In the genomic region with DNA sequence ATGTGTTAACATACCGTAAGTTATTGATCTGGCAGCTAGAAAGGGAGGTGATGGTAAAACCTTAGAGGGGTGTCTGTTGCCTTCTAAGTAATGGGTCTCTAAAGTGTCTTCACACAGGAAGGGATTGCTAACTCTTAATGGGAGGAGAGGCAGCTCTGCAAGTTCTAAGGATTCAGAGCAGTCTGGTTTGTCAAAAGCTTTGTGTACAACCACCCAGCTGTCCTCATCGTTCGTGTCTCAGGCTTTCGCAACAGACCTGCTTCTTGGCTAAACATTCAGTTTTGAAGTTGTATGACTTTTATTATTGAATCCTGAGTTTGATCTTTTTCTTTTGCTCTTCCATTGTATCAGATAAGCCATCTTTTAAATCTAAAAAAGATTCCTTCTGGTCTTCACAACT, we compare ENCODE assay signal across 26 cellular contexts.
"Had no signal": no experiment of that assay in that cellular context is flagged by ENCODE, and none has a peak within 500 bp of the region (broad histone marks: within the 10 kb centered on the region; RNA-seq: fewer than 3 reads in every experiment).

No MANE protein-coding gene starts in this region.

- H3K4me1 Mint-ChIP-seq: immature natural killer cell; mesothelial cell of epicardium; naive B cell; natural killer cell; nephron progenitor cell; stimulated activated memory B cell treated with anti-CD40 and anti-IgM and Interleukin-4, amounts not matched to agents 10 μg/mL and 1 μg/mL and 100 μg/mL, for 72 hours; stimulated activated naive CD8-positive, alpha-beta T cell treated with anti-CD3 and anti-CD28 coated beads, Interleukin-15, amount 100 ng/mL, for 72 hours had no signal

- H3K4me1 ChIP-seq: left lung, pancreas, prostate gland, right lobe of liver, tibial nerve, uterus had no signal

- H3K9me3 ChIP-seq: pancreas, prostate gland, right lobe of liver, tibial nerve, uterus had no signal

- H3K36me3 ChIP-seq: left lung, pancreas, prostate gland, right lobe of liver, tibial nerve, uterus had no signal

- H3K27me3 ChIP-seq: left lung, pancreas, right lobe of liver, tibial nerve, uterus had no signal

- H3K4me2 ChIP-seq: smooth muscle cell had no signal

- DNase-seq: hypothalamus; immature natural killer cell; kidney; left colon; left lung; naive B cell; natural killer cell; nephron progenitor cell; pancreas; retina; right lobe of liver; stimulated activated CD4-positive, alpha-beta T cell treated with anti-CD3 and anti-CD28 coated beads, Interleukin-1b, Interleukin-23, amount 100 ng/mL, for 48 hours; stimulated activated CD4-positive, alpha-beta T cell treated with anti-CD3 and anti-CD28 coated beads, Interleukin-2, amount 100 ng/mL, for 48 hours; stimulated activated CD4-positive, alpha-beta T cell treated with anti-CD3 and anti-CD28 coated beads, Interleukin-4, amount 100 ng/mL, for 4 hours; stimulated activated CD8-positive, alpha-beta memory T cell treated with anti-CD3 and anti-CD28 coated beads, Interleukin-4, amount 100 ng/mL, for 48 hours; stimulated activated naive CD4-positive, alpha-beta T cell treated with Interleukin-2 at 50 U/mL for 16 hours; stimulated activated naive CD8-positive, alpha-beta T cell treated with anti-CD3 and anti-CD28 coated beads, Interleukin-15, amount 100 ng/mL, for 72 hours; substantia nigra; uterus had no signal

- H3K27me3 Mint-ChIP-seq: naive B cell; stimulated activated memory B cell treated with anti-CD40 and anti-IgM and Interleukin-4, amounts not matched to agents 10 μg/mL and 1 μg/mL and 100 μg/mL, for 72 hours; stimulated activated naive CD8-positive, alpha-beta T cell treated with anti-CD3 and anti-CD28 coated beads, Interleukin-15, amount 100 ng/mL, for 72 hours; type B pancreatic cell had no signal

- ATAC-seq: left colon; left lung; natural killer cell; pancreas; right lobe of liver; stimulated activated memory B cell treated with anti-CD40 and anti-IgM and Interleukin-4, amounts not matched to agents 10 μg/mL and 1 μg/mL and 100 μg/mL, for 72 hours; stimulated activated naive CD8-positive, alpha-beta T cell treated with anti-CD3 and anti-CD28 coated beads, Interleukin-15, amount 100 ng/mL, for 72 hours had no signal

- H3K27ac Mint-ChIP-seq: immature natural killer cell; mesothelial cell of epicardium; naive B cell; natural killer cell; nephron progenitor cell; stimulated activated memory B cell treated with anti-CD40 and anti-IgM and Interleukin-4, amounts not matched to agents 10 μg/mL and 1 μg/mL and 100 μg/mL, for 72 hours; stimulated activated naive CD8-positive, alpha-beta T cell treated with anti-CD3 and anti-CD28 coated beads, Interleukin-15, amount 100 ng/mL, for 72 hours; type B pancreatic cell had no signal

- H3K36me3 Mint-ChIP-seq: immature natural killer cell; mesothelial cell of epicardium; naive B cell; natural killer cell; stimulated activated memory B cell treated with anti-CD40 and anti-IgM and Interleukin-4, amounts not matched to agents 10 μg/mL and 1 μg/mL and 100 μg/mL, for 72 hours; type B pancreatic cell had no signal

- H3K27ac ChIP-seq: left lung, pancreas, prostate gland, right lobe of liver, tibial nerve, uterus had no signal

- H3K4me3 ChIP-seq: left lung, lung, pancreas, prostate gland, right lobe of liver, smooth muscle cell, tibial nerve, uterus had no signal

- H3K4me3 Mint-ChIP-seq: immature natural killer cell; mesothelial cell of epicardium; naive B cell; natural killer cell; nephron progenitor cell; stimulated activated memory B cell treated with anti-CD40 and anti-IgM and Interleukin-4, amounts not matched to agents 10 μg/mL and 1 μg/mL and 100 μg/mL, for 72 hours; stimulated activated naive CD8-positive, alpha-beta T cell treated with anti-CD3 and anti-CD28 coated beads, Interleukin-15, amount 100 ng/mL, for 72 hours; type B pancreatic cell had no signal

- H3K9me3 Mint-ChIP-seq: mesothelial cell of epicardium; nephron progenitor cell; stimulated activated memory B cell treated with anti-CD40 and anti-IgM and Interleukin-4, amounts not matched to agents 10 μg/mL and 1 μg/mL and 100 μg/mL, for 72 hours; type B pancreatic cell had no signal
